10 cellular contexts compared by ENCODE assay signal in the genomic region with DNA sequence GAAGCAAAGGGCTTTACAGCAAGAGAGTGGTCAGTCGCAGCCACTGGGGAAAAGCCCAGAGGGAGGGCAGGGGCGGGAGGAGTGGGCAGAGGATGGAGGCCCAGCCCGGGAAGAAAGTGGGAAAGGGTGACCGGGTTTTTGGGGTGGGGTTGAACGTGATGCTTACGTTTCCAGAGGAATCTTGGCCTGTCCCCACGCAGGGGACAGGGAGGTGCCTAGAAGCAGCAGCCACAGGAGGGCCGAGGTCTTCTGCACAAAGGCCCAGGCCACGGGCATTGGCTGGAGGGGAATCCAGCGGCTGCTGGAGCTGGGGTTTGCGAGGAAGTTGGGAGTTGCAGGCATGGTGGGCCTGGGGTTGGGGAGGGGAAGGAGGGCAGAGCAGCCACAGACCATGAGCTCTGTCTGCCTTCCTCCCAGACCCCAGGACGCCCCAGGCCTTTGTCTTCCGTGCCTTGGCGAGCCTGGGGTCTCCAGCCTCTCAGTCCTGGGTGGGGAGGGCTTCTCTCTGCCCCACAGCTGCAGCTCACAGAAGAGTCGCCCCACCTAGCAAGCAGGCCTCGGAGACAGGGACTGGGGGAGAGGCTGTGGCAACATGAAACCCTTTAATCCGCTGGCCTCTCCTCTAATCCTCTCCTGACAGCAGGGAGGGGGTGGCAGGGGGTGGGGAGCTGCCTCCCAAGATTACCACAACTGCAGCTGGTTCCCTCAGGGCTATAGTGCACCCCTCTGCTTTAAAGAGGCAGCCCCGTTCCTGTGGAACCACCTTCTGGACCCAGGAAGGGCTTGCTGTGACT. TPM values are rescaled to one million over a fixed set of nuclear protein-coding genes. Genes with fewer than 3 reads are reported as not detected.
DNase-seq lines count a peak whose midpoint lies in the region; ATAC-seq, FAIRE-seq and TF ChIP-seq lines count a peak whose summit lies in the region.
"Had no signal": no experiment of that assay in that cellular context is flagged by ENCODE, and none has a peak within 500 bp of the region (broad histone marks: within the 10 kb centered on the region; RNA-seq: fewer than 3 reads in every experiment).

CACNA2D4 (minus strand) TSS at position 572 of the 794 bp plus-strand sequence; CDS start at position 393, 179 bp downstream.

- intact Hi-C loops in breast epithelium (cut with DNase I; ENCODE audit: low total_unique reads), result loop anchor here (5.0 kb wide), 1 partner anchor 726 kb away; no protein-coding TSS in a partner anchor
- intact Hi-C loops in mammary epithelial cell (cut with micrococcal nuclease), result no loop called here
- intact Hi-C loops in transverse colon (cut with DNase I; ENCODE audit: low total_unique reads), result loop anchor here (5.0 kb wide), 1 partner anchor 111 kb away; no protein-coding TSS in a partner anchor

- no peaks in the 10 kb centered on the region for H3K27me3 ChIP-seq in breast epithelium
- no peaks in the 10 kb centered on the region for H3K27me3 ChIP-seq in mammary epithelial cell (ENCODE audit: insufficient read depth, low read length)
- peaks cover 3% of the 10 kb centered on the region for H3K27me3 ChIP-seq in transverse colon

- no peak for FAIRE-seq in H54 (lab: Jason Lieb, UNC)

- peaks cover 16% of the 10 kb centered on the region for H3K4me1 Mint-ChIP-seq in activated T-cell treated with anti-CD3 and anti-CD28 coated beads, Interleukin-2, amount 50 U/mL, for 4 hours (ENCODE audit: low read depth)
- peaks cover 38% of the 10 kb centered on the region for H3K4me1 Mint-ChIP-seq in memory B cell

- H3K9ac ChIP-seq in mammary epithelial cell (ENCODE audit: insufficient read depth, low read length), result no peak within 1 kb of the TSS

- TF ChIP-seq CTCF in breast epithelium (IDR thresholded peaks at IDR 0.05) (no peak), mammary epithelial cell (conservative IDR thresholded peaks at IDR 0.05 in 1 of 2, IDR thresholded peaks at IDR 0.05 in 1 of 2; ENCODE audit: extremely low read depth in 1 of 2, insufficient read depth in 1 of 2, low read depth in 1 of 2, low read length in 2 of 2) (no peak), transverse colon (IDR thresholded peaks at IDR 0.05) (no peak)

- H3K36me3 Mint-ChIP-seq in activated T-cell treated with anti-CD3 and anti-CD28 coated beads, Interleukin-2, amount 50 U/mL, for 4 hours (ENCODE audit: insufficient read depth), result no peaks in the 10 kb centered on the region
- peaks cover 8% of the 10 kb centered on the region for H3K36me3 Mint-ChIP-seq in memory B cell
- H3K36me3 Mint-ChIP-seq: CD8-positive, alpha-beta T cell had no signal

- peak within 1 kb of the TSS; percentile 96 for H3K27ac Mint-ChIP-seq in memory B cell
- H3K27ac Mint-ChIP-seq: CD8-positive, alpha-beta T cell had no signal

- H3K4me3 ChIP-seq in breast epithelium (peak within 1 kb of the TSS; percentile 23 to 31 (median 25)), mammary epithelial cell (replicated peaks in 1 of 3; ENCODE audit: insufficient read depth in 1 of 3, low read depth in 2 of 3, low read length in 3 of 3) (no peak within 1 kb of the TSS), transverse colon (peak within 1 kb of the TSS in 1 of 4 donors; percentile 25)

- H3K9me3 ChIP-seq in breast epithelium, result no peaks in the 10 kb centered on the region
- H3K9me3 ChIP-seq in mammary epithelial cell (replicated peaks; ENCODE audit: insufficient read depth, low read length), result no peaks in the 10 kb centered on the region
- no peaks in the 10 kb centered on the region for H3K9me3 ChIP-seq in transverse colon

- WGBS in mammary epithelial cell (ENCODE audit: low coverage, missing lambda C conversion rate), result 90% methylated on average over 2 of the region's 18 CpGs
- WGBS in transverse colon (ENCODE audit: low coverage in 1 of 2), 2 donors, result 68 to 74% methylated on average over 6 to 18 of the region's 18 CpGs

- H3K4me1 ChIP-seq in breast epithelium, result no peaks in the 10 kb centered on the region
- H3K4me1 ChIP-seq in mammary epithelial cell (ENCODE audit: insufficient read depth, low read length), result no peaks in the 10 kb centered on the region
- H3K4me1 ChIP-seq in transverse colon, result peaks cover 0 to 5% (median 2%) of the 10 kb centered on the region in 4 donors

- TF ChIP-seq EP300 in transverse colon (IDR thresholded peaks at IDR 0.05; ENCODE audit: low read depth), result no peak

- no peaks in the 10 kb centered on the region for H3K79me2 ChIP-seq in mammary epithelial cell (ENCODE audit: insufficient read depth, low read length)

- no peak within 1 kb of the TSS for H3K4me2 ChIP-seq in mammary epithelial cell (ENCODE audit: insufficient read depth, low read depth, low read length)

- H3K36me3 ChIP-seq in breast epithelium, result no peaks in the 10 kb centered on the region
- H3K36me3 ChIP-seq in mammary epithelial cell (ENCODE audit: insufficient read depth, low read length), result no peaks in the 10 kb centered on the region
- H3K36me3 ChIP-seq in transverse colon, result no peaks in the 10 kb centered on the region

- no peaks in the 10 kb centered on the region for H3K9me3 Mint-ChIP-seq in activated T-cell treated with anti-CD3 and anti-CD28 coated beads, Interleukin-2, amount 50 U/mL, for 4 hours
- H3K9me3 Mint-ChIP-seq in memory B cell, result no peaks in the 10 kb centered on the region
- H3K9me3 Mint-ChIP-seq: CD8-positive, alpha-beta T cell had no signal

- no peak within 1 kb of the TSS for H2AFZ ChIP-seq in mammary epithelial cell (ENCODE audit: low read depth, low read length)

- CTCF ChIA-PET in mammary epithelial cell (lab: Charles Lee; ENCODE audit: low non-redundant PET), result no interaction called here

- peak within 1 kb of the TSS in 1 of 2 donors; percentile 19 for H3K27ac ChIP-seq in breast epithelium
- no peak within 1 kb of the TSS for H3K27ac ChIP-seq in mammary epithelial cell (ENCODE audit: insufficient read depth, low read depth, low read length)
- peak within 1 kb of the TSS; percentile 8 to 68 (median 37) for H3K27ac ChIP-seq in transverse colon

- in situ Hi-C loops in mammary epithelial cell (cut with MboI; ENCODE audit: low sequenced_read_pairs in 2 of 2), result no loop called here
- in situ Hi-C loops in transverse colon (cut with MboI; ENCODE audit: low pct_ligation_motif_present in 1 of 4, low pct_unique_long_range_greater_than_20kb in 1 of 4, low sequenced_read_pairs in 3 of 4), result no loop called here

- ATAC-seq in activated T-cell treated with anti-CD3 and anti-CD28 coated beads, Interleukin-2, amount 50 U/mL, for 4 hours, result no peak
- no peak for ATAC-seq in memory B cell (ENCODE audit: low read depth)
- no peak for ATAC-seq in HG03139 (IDR thresholded peaks at IDR 0.05; ENCODE audit: unreplicated experiment)
- ATAC-seq: CD8-positive, alpha-beta T cell had no signal

- H3K4me3 Mint-ChIP-seq in activated T-cell treated with anti-CD3 and anti-CD28 coated beads, Interleukin-2, amount 50 U/mL, for 4 hours, result peak within 1 kb of the TSS; percentile 16
- H3K4me3 Mint-ChIP-seq in memory B cell, result peak within 1 kb of the TSS; percentile 99
- H3K4me3 Mint-ChIP-seq: CD8-positive, alpha-beta T cell had no signal

- no TSS peak for BruUV-seq in mammary epithelial cell (replicated peaks; lab: Mats Ljungman, UMichigan)

- dilution Hi-C loops in mammary epithelial cell (cut with HindIII; ENCODE audit: low sequenced_read_pairs), result no loop called here

- peaks cover 5% of the 10 kb centered on the region for H3K27me3 Mint-ChIP-seq in activated T-cell treated with anti-CD3 and anti-CD28 coated beads, Interleukin-2, amount 50 U/mL, for 4 hours (ENCODE audit: low read depth)
- H3K27me3 Mint-ChIP-seq in memory B cell, result peaks cover 12% of the 10 kb centered on the region

- TF ChIP-seq POLR2A in breast epithelium (IDR thresholded peaks at IDR 0.05) (no peak), transverse colon (IDR thresholded peaks at IDR 0.05) (no peak), H54 (IDR thresholded peaks at IDR 0.05; ENCODE audit: low read depth, low read length) (no peak)

- DNase-seq in breast epithelium (ENCODE audit: low spot score in 2 of 2) (no peak), mammary epithelial cell (no peak), memory B cell (ENCODE audit: low spot score in 2 of 2) (peak in 1 of 2 donors; percentile 12), transverse colon (no peak), H54 (ENCODE audit: insufficient read length, low spot score) (no peak)
- DNase-seq in activated T-cell treated with anti-CD3 and anti-CD28 coated beads, Interleukin-2, amount 50 U/mL, for 4 hours, result no peak
- no peak for DNase-seq in effector CD4-positive, alpha-beta T cell
- DNase-seq: activated CD4-positive, alpha-beta T cell treated with anti-CD3 and anti-CD28 coated beads for 4 hours had no signal

- H4K20me1 ChIP-seq in mammary epithelial cell (ENCODE audit: insufficient read depth, low read length), result no peaks in the 10 kb centered on the region

RNA-seq across cellular contexts. Expression of gene CACNA2D4, which starts in this region (rescaled TPM):
- total RNA-seq in breast epithelium (10 to 100 TPM in 1 of 3 donors, 1 to 10 TPM in 2; 3.2 to 10.2 (median 3.3) TPM), mammary epithelial cell (under 1 TPM in 1 of 2 donors, not detected in 1; 0.33 TPM), transverse colon (10 to 100 TPM in 1 of 4 donors, 1 to 10 TPM in 2, not detected in 1; 6.5 to 22.8 (median 7.2) TPM)
- polyA plus RNA-seq in mammary epithelial cell, result not detected
- polyA minus RNA-seq in mammary epithelial cell, result not detected
- 1 to 10 TPM; 3.4 to 7.1 (median 3.5) TPM for total RNA-seq in activated T-cell treated with anti-CD3 and anti-CD28 coated beads, Interleukin-2, amount 50 U/mL, for 4 hours

Comparison
In these comparisons a context has a peak if more than half of its experiments do, and no peak if none do; other contexts are left out.
1. H3K4me3 ChIP-seq: peak in breast epithelium (3 of 3); none in mammary epithelial cell (0 of 3).